ENCODE assay signal across 1 cellular context in genomic region chr10:123134058-123134914, GRCh38.
TF ChIP-seq lines count a peak whose summit lies in the region.

No MANE protein-coding gene starts in this region.

TF ChIP-seq in IMR-90, 13 proteins besides CTCF, POLR2A, EP300 and RAD21 (continued from another document):
- no peak for TF ChIP-seq MAZ (IDR thresholded peaks at IDR 0.05; ENCODE audit: borderline replicate concordance, low read depth, low read length)
- TF ChIP-seq CEBPB (IDR thresholded peaks at IDR 0.05; ENCODE audit: low read depth, low read length), result no peak
- no peak for TF ChIP-seq CHD1 (IDR thresholded peaks at IDR 0.05; ENCODE audit: low read depth, low read length)
- TF ChIP-seq FOS (IDR thresholded peaks at IDR 0.05; ENCODE audit: low read depth, low read length), result no peak
- TF ChIP-seq NFE2L2 (IDR thresholded peaks at IDR 0.05; ENCODE audit: low read depth, low read length), result no peak
- TF ChIP-seq SMC3 (IDR thresholded peaks at IDR 0.05; ENCODE audit: low read depth, low read length), result no peak
- TF ChIP-seq MAFK (IDR thresholded peaks at IDR 0.05; ENCODE audit: low read depth, low read length), result no peak
- TF ChIP-seq RFX5 (IDR thresholded peaks at IDR 0.05; ENCODE audit: low read depth, low read length), result no peak
- no peak for TF ChIP-seq BHLHE40 (IDR thresholded peaks at IDR 0.05; ENCODE audit: low read depth, low read length)
- no peak for TF ChIP-seq RCOR1 (IDR thresholded peaks at IDR 0.05; ENCODE audit: insufficient replicate concordance, low read length)
- TF ChIP-seq MXI1 (IDR thresholded peaks at IDR 0.05; ENCODE audit: borderline replicate concordance, low read depth, low read length), result no peak
- no peak for TF ChIP-seq ELK1 (IDR thresholded peaks at IDR 0.05; ENCODE audit: borderline replicate concordance, low read depth, low read length)
